Comparison of ENCODE assay signal across 18 cellular contexts in the genomic region with DNA sequence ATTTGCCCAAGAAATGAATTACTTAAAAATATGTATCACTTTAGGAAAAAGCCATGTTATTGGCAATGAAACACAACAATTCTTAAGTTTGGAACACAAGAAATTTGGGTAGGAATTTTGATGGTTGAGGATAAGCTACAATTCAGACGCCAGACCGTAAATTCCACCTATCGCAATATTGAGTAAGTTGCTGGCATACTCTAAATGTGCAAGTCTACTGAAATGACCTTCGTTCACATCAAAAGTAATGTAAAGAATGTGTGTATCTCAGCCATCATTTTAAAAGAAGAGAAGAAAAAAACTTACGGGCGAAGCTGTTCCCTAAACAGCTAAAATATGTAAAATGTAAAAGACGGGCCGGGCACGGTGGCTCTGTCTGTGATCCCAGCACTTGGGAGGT. TPM values are rescaled to one million over a fixed set of nuclear protein-coding genes. Genes with fewer than 3 reads are reported as not detected.
A peak's percentile ranks its signal among the peaks of the same experiment; 100 is the strongest.
DNase-seq lines count a peak whose midpoint lies in the region; ATAC-seq and TF ChIP-seq lines count a peak whose summit lies in the region.
"Had no signal": no experiment of that assay in that cellular context is flagged by ENCODE, and none has a peak within 500 bp of the region (broad histone marks: within the 10 kb centered on the region; RNA-seq: fewer than 3 reads in every experiment).

No MANE protein-coding gene starts in this region.

- no peaks in the 10 kb centered on the region for H3K9me3 ChIP-seq in CD4-positive, alpha-beta T cell (ENCODE audit: control insufficient read depth, low read length)
- H3K9me3 ChIP-seq in tibial nerve, result no peaks in the 10 kb centered on the region
- H3K9me3 ChIP-seq: right atrium auricular region had no signal

- H3K27ac ChIP-seq in ACC112 (ENCODE audit: low read depth, low read length) (peak overlapping the region; percentile 36; the same call in 1 of the 2 replicates), tibial nerve (no peak overlapping the region)
- no peak overlapping the region for H3K27ac ChIP-seq in CD4-positive, alpha-beta T cell (ENCODE audit: low read depth, low read length)
- H3K27ac ChIP-seq: GM23248, right atrium auricular region had no signal

- peaks cover 23% of the 10 kb centered on the region for H3K4me1 ChIP-seq in ACC112 (ENCODE audit: control insufficient read depth, insufficient read depth, low read length, unreplicated experiment)
- H3K4me1 ChIP-seq in tibial nerve, result peaks cover 0 to 47% (median 8%) of the 10 kb centered on the region in 4 donors

- TF ChIP-seq EP300 in tibial nerve (IDR thresholded peaks at IDR 0.05), result no peak

- peaks cover 16% of the 10 kb centered on the region for H3K36me3 Mint-ChIP-seq in CD4-positive, alpha-beta T cell (ENCODE audit: low read depth)
- H3K36me3 Mint-ChIP-seq in WTC11, result peaks cover 5% of the 10 kb centered on the region; the same call in 1 of the 2 replicates
- H3K36me3 Mint-ChIP-seq in nephron progenitor cell (ENCODE audit: low read depth), result peaks cover 24% of the 10 kb centered on the region

- no peaks in the 10 kb centered on the region for H3K9me3 Mint-ChIP-seq in CD4-positive, alpha-beta T cell
- H3K9me3 Mint-ChIP-seq in WTC11 (no peaks in the 10 kb centered on the region), nephron progenitor cell (peaks cover 19% of the 10 kb centered on the region)
- H3K9me3 Mint-ChIP-seq: activated naive CD8-positive, alpha-beta T cell treated with anti-CD3 and anti-CD28 coated beads, Interleukin-2, amount 50 U/mL, for 24 hours had no signal

- no peak for TF ChIP-seq CTCF in CD4-positive, alpha-beta T cell (IDR thresholded peaks at IDR 0.05)
- no peak for TF ChIP-seq CTCF in WTC11 (IDR thresholded peaks at IDR 0.05)
- no peak for TF ChIP-seq CTCF in nephron progenitor cell (IDR thresholded peaks at IDR 0.05)
- TF ChIP-seq CTCF in tibial nerve (IDR thresholded peaks at IDR 0.05), result no peak

- WGBS in tibial nerve, 2 donors, result 88 to 92% methylated on average over 9 of the region's 9 CpGs

- POLR2A ChIA-PET in CD4-positive, alpha-beta T cell (lab: Charles Lee), result no interaction called here
- POLR2A ChIA-PET in WTC11 (lab: Charles Lee), result interaction anchor here (1.4 kb wide), 1 partner anchor 9 kb away, joined by 5 read pairs; no protein-coding TSS in a partner anchor

- H3K4me3 Mint-ChIP-seq in CD4-positive, alpha-beta T cell, result no peak overlapping the region
- H3K4me3 Mint-ChIP-seq in WTC11 (no peak overlapping the region), nephron progenitor cell (no peak overlapping the region)
- H3K4me3 Mint-ChIP-seq: activated naive CD8-positive, alpha-beta T cell treated with anti-CD3 and anti-CD28 coated beads, Interleukin-2, amount 50 U/mL, for 24 hours had no signal

- CTCF ChIA-PET in CD4-positive, alpha-beta T cell (lab: Charles Lee), result interaction anchor here (1.3 kb wide), 1 partner anchor 17 kb away, joined by 3 read pairs; no protein-coding TSS in a partner anchor
- CTCF ChIA-PET in WTC11 (lab: Charles Lee), result interaction anchor here (1.1 to 2.0 kb wide), 5 partner anchors 10 to 133 kb away, joined by 3 to 5 read pairs (median 4); no protein-coding TSS in a partner anchor

- no peak overlapping the region for H3K4me3 ChIP-seq in ACC112 (ENCODE audit: low read depth, low read length)
- no peak overlapping the region for H3K4me3 ChIP-seq in tibial nerve
- H3K4me3 ChIP-seq: GM23248, right atrium auricular region had no signal

- no peak for DNase-seq in CD4-positive, alpha-beta T cell
- DNase-seq in WTC11 (ENCODE audit: low spot score) (no peak), nephron progenitor cell (no peak), NCI-H446 treated with DMSO at 0.1 percent for 48 hours (lab: John Stamatoyannopoulos, UW) (no peak), OCI-M1 (lab: John Stamatoyannopoulos, UW) (no peak), tibial nerve (ENCODE audit: low spot score in 2 of 2) (no peak)
- DNase-seq: activated CD4-positive, alpha-beta T cell treated with anti-CD3 and anti-CD28 coated beads, Interleukin-2, amount 50 U/mL, for 48 hours; activated naive CD8-positive, alpha-beta T cell treated with anti-CD3 and anti-CD28 coated beads, Interleukin-2, amount 50 U/mL, for 24 hours; caudate nucleus; effector CD4-positive, alpha-beta T cell; KBM-7; MV-4-11; NCI-H1930; NCI-H510A; substantia nigra had no signal

- no peaks in the 10 kb centered on the region for H3K36me3 ChIP-seq in ACC112 (ENCODE audit: insufficient read depth, low read length)
- H3K36me3 ChIP-seq in tibial nerve, result no peaks in the 10 kb centered on the region
- H3K36me3 ChIP-seq: right atrium auricular region had no signal

- H2AFZ ChIP-seq in ACC112 (ENCODE audit: low read length, unreplicated experiment), result no peak overlapping the region
- H2AFZ ChIP-seq: GM23248 had no signal

- no peaks in the 10 kb centered on the region for H3K27me3 Mint-ChIP-seq in CD4-positive, alpha-beta T cell
- H3K27me3 Mint-ChIP-seq in WTC11 (ENCODE audit: low read depth), result no peaks in the 10 kb centered on the region
- H3K27me3 Mint-ChIP-seq in nephron progenitor cell (ENCODE audit: low read depth, poor library complexity), result no peaks in the 10 kb centered on the region
- H3K27me3 Mint-ChIP-seq: activated naive CD8-positive, alpha-beta T cell treated with anti-CD3 and anti-CD28 coated beads, Interleukin-2, amount 50 U/mL, for 24 hours had no signal

- H3K79me2 ChIP-seq in ACC112 (ENCODE audit: control insufficient read depth, insufficient read depth, low read length, unreplicated experiment), result peaks cover 81% of the 10 kb centered on the region

- peak overlapping the region; percentile 52 for H3K27ac Mint-ChIP-seq in CD4-positive, alpha-beta T cell
- H3K27ac Mint-ChIP-seq in WTC11 (peak overlapping the region; percentile 84; the same call in 1 of the 2 replicates), nephron progenitor cell (peak overlapping the region; percentile 64)

- peaks cover 72% of the 10 kb centered on the region for H3K4me1 Mint-ChIP-seq in CD4-positive, alpha-beta T cell (ENCODE audit: low read depth)
- H3K4me1 Mint-ChIP-seq in WTC11 (peaks cover 53% of the 10 kb centered on the region), nephron progenitor cell (peaks cover 21% of the 10 kb centered on the region)

- H3K27me3 ChIP-seq in ACC112 (ENCODE audit: insufficient read depth, low read length), result no peaks in the 10 kb centered on the region
- no peaks in the 10 kb centered on the region for H3K27me3 ChIP-seq in CD4-positive, alpha-beta T cell (ENCODE audit: control insufficient read depth, insufficient read depth, low read length)
- H3K27me3 ChIP-seq in tibial nerve, result no peaks in the 10 kb centered on the region
- H3K27me3 ChIP-seq: right atrium auricular region had no signal

- intact Hi-C loops in CD4-positive, alpha-beta T cell (cut with DNase I, micrococcal nuclease), result loop anchor here in 1 of 2 experiments (5.0 kb wide), 1 partner anchor 34 kb away; the partner anchor contains the start of gene UBE2G1

- ATAC-seq in CD4-positive, alpha-beta T cell (ENCODE audit: poor library complexity), result no peak
- no peak for ATAC-seq in WTC11

- TF ChIP-seq POLR2A in tibial nerve (IDR thresholded peaks at IDR 0.05), result no peak

TF ChIP-seq in WTC11, 78 proteins besides CTCF, POLR2A, EP300 and RAD21:
- TF ChIP-seq PREB (CRISPR knock-in tag; IDR thresholded peaks at IDR 0.05; ENCODE audit: borderline replicate concordance), result no peak
- TF ChIP-seq ZSCAN18 (CRISPR knock-in tag; IDR thresholded peaks at IDR 0.05), result no peak
- no peak for TF ChIP-seq MAX (CRISPR knock-in tag; IDR thresholded peaks at IDR 0.05)
- no peak for TF ChIP-seq ZNF263 (CRISPR knock-in tag; IDR thresholded peaks at IDR 0.05; ENCODE audit: low read depth)
- TF ChIP-seq HMGXB4 (CRISPR knock-in tag; IDR thresholded peaks at IDR 0.05), result no peak
- no peak for TF ChIP-seq ZNF317 (CRISPR knock-in tag; IDR thresholded peaks at IDR 0.05; ENCODE audit: borderline replicate concordance, low read depth)

RNA-seq across cellular contexts. Expression of gene UBE2G1, which starts 33.4 kb away (rescaled TPM):
- total RNA-seq in CD4-positive, alpha-beta T cell, result 10 to 100 TPM; 58.5 to 58.8 TPM
- total RNA-seq in WTC11 (2021), result 177 to 201 TPM (median 198 TPM) in 3 replicates
- 10 to 100 TPM; 30.4 to 50.7 (median 38.3) TPM for total RNA-seq in tibial nerve
